In genomic region chr6:32102255-32102654, GRCh38 we compare ENCODE assay signal across 9 cellular contexts. TPM values are rescaled to one million over a fixed set of nuclear protein-coding genes. Genes with fewer than 3 reads are reported as not detected.
"Had no signal": no experiment of that assay in that cellular context is flagged by ENCODE, and none has a peak within 500 bp of the region (broad histone marks: within the 10 kb centered on the region; RNA-seq: fewer than 3 reads in every experiment).

No MANE protein-coding gene starts in this region.

- DNase-seq: IMR-90, KBM-7, KG1 had no signal

- H3K9ac ChIP-seq: KMS-11 had no signal

- H3K36me3 Mint-ChIP-seq: IgD-negative memory B cell had no signal

- H3K27ac ChIP-seq: HL-60, KMS-11 had no signal

- H3K27ac Mint-ChIP-seq: IgD-negative memory B cell had no signal

- ATAC-seq: HepG2 had no signal

- FAIRE-seq: HepG2, HTR-8/SVneo had no signal

- H3K4me2 ChIP-seq: KMS-11 had no signal

RNA-seq across cellular contexts. Expression of gene TNXB, which starts 6.9 kb away (rescaled TPM):
- total RNA-seq: HT-29, IMR-90 had no signal

RNA-seq across cellular contexts. Expression of gene PRRT1, which starts 49.5 kb away (rescaled TPM):
- total RNA-seq: HT-29, IMR-90 had no signal
- polyA plus RNA-seq: IgD-negative memory B cell had no signal
